Comparison of ENCODE assay signal across 9 cellular contexts in genomic region chr3:149489060-149489690, GRCh38. TPM values are rescaled to one million over a fixed set of nuclear protein-coding genes. Genes with fewer than 3 reads are reported as not detected.
DNase-seq lines count a peak whose midpoint lies in the region; ATAC-seq, FAIRE-seq and TF ChIP-seq lines count a peak whose summit lies in the region.
"Had no signal": no experiment of that assay in that cellular context is flagged by ENCODE, and none has a peak within 500 bp of the region (broad histone marks: within the 10 kb centered on the region; RNA-seq: fewer than 3 reads in every experiment).

No MANE protein-coding gene starts in this region.

- H2AFZ ChIP-seq in SU-DHL-6 (ENCODE audit: low read depth, low read length, severe bottlenecking) (no peak overlapping the region), keratinocyte (ENCODE audit: control insufficient read depth, low read length) (no peak overlapping the region)

- peak; percentile 47 for TF ChIP-seq CTCF in SU-DHL-6 (IDR thresholded peaks at IDR 0.05; ENCODE audit: insufficient read depth, low read length, poor library complexity, severe bottlenecking)
- TF ChIP-seq CTCF in keratinocyte (optimal IDR thresholded peaks at IDR 0.05 in 1 of 3, IDR thresholded peaks at IDR 0.05 in 1 of 3, conservative IDR thresholded peaks at IDR 0.05 in 1 of 3; ENCODE audit: extremely low read depth in 1 of 3, insufficient read depth in 2 of 3, low read length in 3 of 3) = peak; percentile 55 to 73 (median 59)

- no peak for FAIRE-seq in keratinocyte (lab: Jason Lieb, UNC)

- no peaks in the 10 kb centered on the region for H3K9me1 ChIP-seq in keratinocyte (ENCODE audit: control insufficient read depth, extremely low read depth, insufficient read depth, low read length)

- no peaks in the 10 kb centered on the region for H3K36me3 ChIP-seq in SU-DHL-6 (ENCODE audit: low read length)
- H3K36me3 ChIP-seq in keratinocyte (ENCODE audit: control insufficient read depth in 2 of 2, extremely low read depth in 1 of 2, insufficient read depth in 2 of 2, low read length in 2 of 2) = no peaks in the 10 kb centered on the region

- H3K4me2 ChIP-seq in SU-DHL-6 (ENCODE audit: low read depth, low read length, poor library complexity, severe bottlenecking) = no peak overlapping the region
- H3K4me2 ChIP-seq in keratinocyte (ENCODE audit: control insufficient read depth, extremely low read depth, insufficient read depth, low read depth, low read length) = no peak overlapping the region

- H4K20me1 ChIP-seq in SU-DHL-6 (ENCODE audit: low read depth, low read length) = no peaks in the 10 kb centered on the region
- no peaks in the 10 kb centered on the region for H4K20me1 ChIP-seq in keratinocyte (ENCODE audit: control insufficient read depth, extremely low read depth, insufficient read depth, low read length)

- no peaks in the 10 kb centered on the region for H3K4me1 ChIP-seq in keratinocyte (ENCODE audit: control insufficient read depth, extremely low read depth, insufficient read depth, low read length)

- H3K9me3 ChIP-seq in SU-DHL-6 (ENCODE audit: insufficient read depth, low read length) (no peaks in the 10 kb centered on the region), keratinocyte (ENCODE audit: control insufficient read depth, low read depth, low read length) (no peaks in the 10 kb centered on the region)

- ATAC-seq in GM19351 (IDR thresholded peaks at IDR 0.05; ENCODE audit: unreplicated experiment) (peak; percentile 57), HG02885 (IDR thresholded peaks at IDR 0.05; ENCODE audit: poor library complexity, unreplicated experiment) (no peak), GM19452 (IDR thresholded peaks at IDR 0.05; ENCODE audit: unreplicated experiment) (no peak), HG03097 (IDR thresholded peaks at IDR 0.05; ENCODE audit: low FRiP score, unreplicated experiment) (no peak)

- H3K79me2 ChIP-seq in SU-DHL-6 (ENCODE audit: insufficient read depth, low read length) (no peaks in the 10 kb centered on the region), keratinocyte (ENCODE audit: control insufficient read depth, insufficient read depth, low read length) (no peaks in the 10 kb centered on the region)

- H3K27ac ChIP-seq in SU-DHL-6 (ENCODE audit: low read depth, low read length) (no peak overlapping the region), keratinocyte (ENCODE audit: control insufficient read depth, insufficient read depth, low read length) (no peak overlapping the region)

- H3K9ac ChIP-seq in SU-DHL-6 (ENCODE audit: low read length) = no peak overlapping the region
- H3K9ac ChIP-seq in keratinocyte (ENCODE audit: control insufficient read depth, extremely low read depth, insufficient read depth, low read length) = no peak overlapping the region

- DNase-seq in COLO829 (ENCODE audit: low spot score) = peak; percentile 57
- no peak for DNase-seq in keratinocyte (ENCODE audit: low read depth, low spot score)
- no peak for DNase-seq in activated naive CD4-positive, alpha-beta T cell (lab: John Stamatoyannopoulos, UW)
- DNase-seq: NCI-H2171 had no signal

- H3K4me3 ChIP-seq in SU-DHL-6 (ENCODE audit: insufficient read depth, low read length, poor library complexity, severe bottlenecking) = no peak overlapping the region
- no peak overlapping the region for H3K4me3 ChIP-seq in keratinocyte (ENCODE audit: control insufficient read depth in 2 of 3, extremely low read depth in 1 of 3, insufficient read depth in 2 of 3, low read depth in 1 of 3, low read length in 3 of 3)

- no peaks in the 10 kb centered on the region for H3K27me3 ChIP-seq in SU-DHL-6 (ENCODE audit: low read length)
- peaks cover 4% of the 10 kb centered on the region for H3K27me3 ChIP-seq in keratinocyte (ENCODE audit: control insufficient read depth, extremely low read depth, insufficient read depth, low read length)

- H3F3A ChIP-seq in SU-DHL-6 (ENCODE audit: insufficient read depth) = no peaks in the 10 kb centered on the region

- H3K9me2 ChIP-seq in SU-DHL-6 (replicated peaks; ENCODE audit: insufficient read depth, low read length) = no peaks in the 10 kb centered on the region

- dilution Hi-C loops in keratinocyte (cut with MboI; ENCODE audit: extremely low pct_ligation_motif_present, low sequenced_read_pairs) = no loop called here

RNA-seq across cellular contexts. Expression of gene TM4SF4, which starts 14.7 kb away (rescaled TPM):
- not detected in 3 replicates for polyA plus RNA-seq in keratinocyte
- polyA plus RNA-seq in keratinocyte (2011; ENCODE audit: low read depth) = not detected
- not detected in 2 replicates for polyA plus RNA-seq in keratinocyte (2011; cell fraction: cytosol; rRNA removed)
- polyA plus RNA-seq in keratinocyte (2011; cell fraction: nucleus; rRNA removed) = not detected in 2 replicates
- not detected in 2 replicates for polyA plus RNA-seq in keratinocyte (2012; ENCODE audit: low replicate concordance)
- polyA minus RNA-seq in keratinocyte = not detected in 3 replicates
- not detected for polyA minus RNA-seq in keratinocyte (2011; cell fraction: cytosol; rRNA and poly(A)+ RNA removed)
- not detected in 2 replicates for polyA minus RNA-seq in keratinocyte (2011; cell fraction: nucleus; rRNA and poly(A)+ RNA removed)
